2 cellular contexts compared by ENCODE assay signal in the genomic region with DNA sequence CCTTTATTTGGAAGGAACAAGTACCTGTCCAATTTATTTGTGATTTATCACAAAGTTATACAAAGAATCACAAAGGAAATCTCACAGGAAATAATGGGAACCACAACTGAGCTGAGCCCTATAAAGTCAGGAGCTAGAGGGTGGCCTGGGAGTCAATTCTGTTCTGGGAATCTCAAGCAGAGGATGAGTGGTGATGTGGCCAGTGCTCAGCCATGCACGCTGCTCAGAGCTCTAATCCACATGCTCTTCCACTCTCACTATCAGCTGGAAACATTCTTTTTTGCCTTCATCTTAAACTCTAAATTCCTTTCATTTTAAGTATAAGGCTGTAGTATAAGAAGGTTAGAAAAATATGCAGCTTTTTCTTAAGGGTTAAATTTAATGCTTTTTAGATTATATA.
TF ChIP-seq lines count a peak whose summit lies in the region.

No MANE protein-coding gene starts in this region.

TF ChIP-seq in A549, 52 proteins besides CTCF, POLR2A, EP300 and RAD21 (continued from another document):
- TF ChIP-seq, protein P1, sequence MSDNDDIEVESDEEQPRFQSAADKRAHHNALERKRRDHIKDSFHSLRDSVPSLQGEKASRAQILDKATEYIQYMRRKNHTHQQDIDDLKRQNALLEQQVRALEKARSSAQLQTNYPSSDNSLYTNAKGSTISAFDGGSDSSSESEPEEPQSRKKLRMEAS (IDR thresholded peaks at IDR 0.05): no peak
- no peak for TF ChIP-seq RCOR1 (IDR thresholded peaks at IDR 0.05; ENCODE audit: low read depth, low read length)
- no peak for TF ChIP-seq EHMT2 (IDR thresholded peaks at IDR 0.05; ENCODE audit: low read depth)
- no peak for TF ChIP-seq CBX8 (IDR thresholded peaks at IDR 0.05)
- TF ChIP-seq MAFK (IDR thresholded peaks at IDR 0.05; ENCODE audit: partially characterized antibody): no peak

TF ChIP-seq in HEK293, 187 proteins besides CTCF, POLR2A, EP300 and RAD21 (continued from another document):
- TF ChIP-seq, protein P2, sequence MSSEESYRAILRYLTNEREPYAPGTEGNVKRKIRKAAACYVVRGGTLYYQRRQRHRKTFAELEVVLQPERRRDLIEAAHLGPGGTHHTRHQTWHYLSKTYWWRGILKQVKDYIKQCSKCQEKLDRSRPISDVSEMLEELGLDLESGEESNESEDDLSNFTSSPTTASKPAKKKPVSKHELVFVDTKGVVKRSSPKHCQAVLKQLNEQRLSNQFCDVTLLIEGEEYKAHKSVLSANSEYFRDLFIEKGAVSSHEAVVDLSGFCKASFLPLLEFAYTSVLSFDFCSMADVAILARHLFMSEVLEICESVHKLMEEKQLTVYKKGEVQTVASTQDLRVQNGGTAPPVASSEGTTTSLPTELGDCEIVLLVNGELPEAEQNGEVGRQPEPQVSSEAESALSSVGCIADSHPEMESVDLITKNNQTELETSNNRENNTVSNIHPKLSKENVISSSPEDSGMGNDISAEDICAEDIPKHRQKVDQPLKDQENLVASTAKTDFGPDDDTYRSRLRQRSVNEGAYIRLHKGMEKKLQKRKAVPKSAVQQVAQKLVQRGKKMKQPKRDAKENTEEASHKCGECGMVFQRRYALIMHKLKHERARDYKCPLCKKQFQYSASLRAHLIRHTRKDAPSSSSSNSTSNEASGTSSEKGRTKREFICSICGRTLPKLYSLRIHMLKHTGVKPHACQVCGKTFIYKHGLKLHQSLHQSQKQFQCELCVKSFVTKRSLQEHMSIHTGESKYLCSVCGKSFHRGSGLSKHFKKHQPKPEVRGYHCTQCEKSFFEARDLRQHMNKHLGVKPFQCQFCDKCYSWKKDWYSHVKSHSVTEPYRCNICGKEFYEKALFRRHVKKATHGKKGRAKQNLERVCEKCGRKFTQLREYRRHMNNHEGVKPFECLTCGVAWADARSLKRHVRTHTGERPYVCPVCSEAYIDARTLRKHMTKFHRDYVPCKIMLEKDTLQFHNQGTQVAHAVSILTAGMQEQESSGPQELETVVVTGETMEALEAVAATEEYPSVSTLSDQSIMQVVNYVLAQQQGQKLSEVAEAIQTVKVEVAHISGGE (tag by site-specific recombination; conservative IDR thresholded peaks at IDR 0.05; ENCODE audit: low read depth): no peak
- TF ChIP-seq KLF10 (tag by site-specific recombination; IDR thresholded peaks at IDR 0.05) (no peak), ZNF571 (tag by site-specific recombination; IDR thresholded peaks at IDR 0.05) (no peak), ZIC2 (tag by site-specific recombination; IDR thresholded peaks at IDR 0.05) (no peak), ZNF768 (tag by site-specific recombination; IDR thresholded peaks at IDR 0.05) (no peak), MZF1 (tag by site-specific recombination; IDR thresholded peaks at IDR 0.05; ENCODE audit: borderline replicate concordance) (no peak), ZNF169 (tag by site-specific recombination; IDR thresholded peaks at IDR 0.05) (no peak)
- TF ChIP-seq, protein P3, sequence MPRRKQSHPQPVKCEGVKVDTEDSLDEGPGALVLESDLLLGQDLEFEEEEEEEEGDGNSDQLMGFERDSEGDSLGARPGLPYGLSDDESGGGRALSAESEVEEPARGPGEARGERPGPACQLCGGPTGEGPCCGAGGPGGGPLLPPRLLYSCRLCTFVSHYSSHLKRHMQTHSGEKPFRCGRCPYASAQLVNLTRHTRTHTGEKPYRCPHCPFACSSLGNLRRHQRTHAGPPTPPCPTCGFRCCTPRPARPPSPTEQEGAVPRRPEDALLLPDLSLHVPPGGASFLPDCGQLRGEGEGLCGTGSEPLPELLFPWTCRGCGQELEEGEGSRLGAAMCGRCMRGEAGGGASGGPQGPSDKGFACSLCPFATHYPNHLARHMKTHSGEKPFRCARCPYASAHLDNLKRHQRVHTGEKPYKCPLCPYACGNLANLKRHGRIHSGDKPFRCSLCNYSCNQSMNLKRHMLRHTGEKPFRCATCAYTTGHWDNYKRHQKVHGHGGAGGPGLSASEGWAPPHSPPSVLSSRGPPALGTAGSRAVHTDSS (tag by site-specific recombination; IDR thresholded peaks at IDR 0.05): no peak
- TF ChIP-seq, protein P4, sequence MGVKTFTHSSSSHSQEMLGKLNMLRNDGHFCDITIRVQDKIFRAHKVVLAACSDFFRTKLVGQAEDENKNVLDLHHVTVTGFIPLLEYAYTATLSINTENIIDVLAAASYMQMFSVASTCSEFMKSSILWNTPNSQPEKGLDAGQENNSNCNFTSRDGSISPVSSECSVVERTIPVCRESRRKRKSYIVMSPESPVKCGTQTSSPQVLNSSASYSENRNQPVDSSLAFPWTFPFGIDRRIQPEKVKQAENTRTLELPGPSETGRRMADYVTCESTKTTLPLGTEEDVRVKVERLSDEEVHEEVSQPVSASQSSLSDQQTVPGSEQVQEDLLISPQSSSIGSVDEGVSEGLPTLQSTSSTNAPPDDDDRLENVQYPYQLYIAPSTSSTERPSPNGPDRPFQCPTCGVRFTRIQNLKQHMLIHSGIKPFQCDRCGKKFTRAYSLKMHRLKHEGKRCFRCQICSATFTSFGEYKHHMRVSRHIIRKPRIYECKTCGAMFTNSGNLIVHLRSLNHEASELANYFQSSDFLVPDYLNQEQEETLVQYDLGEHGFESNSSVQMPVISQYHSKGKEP (tag by site-specific recombination; IDR thresholded peaks at IDR 0.05): peak; percentile 47; the same call in 1 of the 2 replicates
